ENCODE assay signal across 11 cellular contexts in genomic region chr16:16045879-16046278, GRCh38.
A peak's percentile ranks its signal among the peaks of the same experiment; 100 is the strongest.
DNase-seq lines count a peak whose midpoint lies in the region; FAIRE-seq and TF ChIP-seq lines count a peak whose summit lies in the region.
"Had no signal": no experiment of that assay in that cellular context is flagged by ENCODE, and none has a peak within 500 bp of the region (broad histone marks: within the 10 kb centered on the region; RNA-seq: fewer than 3 reads in every experiment).

No MANE protein-coding gene starts in this region.

- no peaks in the 10 kb centered on the region for H3K4me1 Mint-ChIP-seq in MCF 10A (ENCODE audit: insufficient read depth, unreplicated experiment)

- POLR2A ChIA-PET in MCF 10A (lab: Yijun Ruan, JAX) = interaction anchor here (0.5 to 0.9 kb wide), 2 partner anchors 16 to 79 kb away, joined by 3 read pairs; no protein-coding TSS in a partner anchor

- BruUV-seq in MCF 10A (replicated peaks; lab: Mats Ljungman, UMichigan) = no TSS peak

- H3K27me3 ChIP-seq in small intestine (ENCODE audit: control insufficient read depth in 2 of 2, insufficient read depth in 2 of 2, low read length in 2 of 2) = no peaks in the 10 kb centered on the region

- WGBS in small intestine, 3 donors = 66 to 94% (median 94%) methylated on average over 12 of the region's 12 CpGs

- CTCF ChIA-PET in MCF 10A (lab: Yijun Ruan, JAX) = interaction anchor here (1.7 kb wide), 1 partner anchor 171 kb away, joined by 9 read pairs; no protein-coding TSS in a partner anchor

- H3K27ac Mint-ChIP-seq in MCF 10A (ENCODE audit: low read depth, unreplicated experiment) = no peak overlapping the region
- H3K27ac Mint-ChIP-seq: stimulated activated naive B cell treated with anti-CD40 and anti-IgM and Interleukin-4, amounts not matched to agents 10 μg/mL and 1 μg/mL and 100 μg/mL, for 72 hours had no signal

- peak; percentile 49 for DNase-seq in UCSD-AML1 (lab: John Stamatoyannopoulos, UW; ENCODE audit: unreplicated experiment)
- DNase-seq in islet precursor cell = peak; percentile 68
- DNase-seq in 8988T = no peak
- DNase-seq in small intestine = no peak
- no peak for DNase-seq in MCF 10A (ENCODE audit: unreplicated experiment)
- DNase-seq: SHP77 treated with DMSO at 0.1 percent for 48 hours; stimulated activated CD4-positive, alpha-beta T cell treated with anti-CD3 and anti-CD28 coated beads, Interleukin-12 subunit alpha, Interleukin-12 subunit beta, amount 100 ng/mL, for 4 hours; stimulated activated naive B cell treated with anti-CD40 and anti-IgM and Interleukin-4, amounts not matched to agents 10 μg/mL and 1 μg/mL and 100 μg/mL, for 72 hours had no signal

- peaks cover 69% of the 10 kb centered on the region for H3K36me3 Mint-ChIP-seq in MCF 10A (ENCODE audit: insufficient read depth, unreplicated experiment)

- no peak overlapping the region for H3K4me3 ChIP-seq in small intestine (ENCODE audit: low read depth in 1 of 2, low read length in 2 of 2)

- H3K27me3 Mint-ChIP-seq in MCF 10A (ENCODE audit: insufficient read depth, unreplicated experiment) = no peaks in the 10 kb centered on the region
- H3K27me3 Mint-ChIP-seq: central memory CD8-positive, alpha-beta T cell; stimulated activated naive B cell treated with anti-CD40 and anti-IgM and Interleukin-4, amounts not matched to agents 10 μg/mL and 1 μg/mL and 100 μg/mL, for 72 hours had no signal

- H3K27ac ChIP-seq in C4-2B (peak overlapping the region; percentile 100), small intestine (ENCODE audit: low read depth in 1 of 2, low read length in 1 of 2) (no peak overlapping the region)

- H3K4me1 ChIP-seq in small intestine (ENCODE audit: control insufficient read depth in 2 of 2, insufficient read depth in 1 of 2, low read depth in 1 of 2, low read length in 1 of 2) = no peaks in the 10 kb centered on the region

- intact Hi-C loops in MCF 10A (cut with micrococcal nuclease) = no loop called here

- no peaks in the 10 kb centered on the region for H3K9me3 Mint-ChIP-seq in MCF 10A (ENCODE audit: unreplicated experiment)
- H3K9me3 Mint-ChIP-seq: central memory CD8-positive, alpha-beta T cell; stimulated activated naive B cell treated with anti-CD40 and anti-IgM and Interleukin-4, amounts not matched to agents 10 μg/mL and 1 μg/mL and 100 μg/mL, for 72 hours had no signal

- FAIRE-seq in small intestine (lab: Jason Lieb, UNC) = no peak

- peaks cover 0 to 31% of the 10 kb centered on the region in 2 donors for H3K36me3 ChIP-seq in small intestine (ENCODE audit: control insufficient read depth in 2 of 2, insufficient read depth in 2 of 2, low read length in 2 of 2)

- no peak for TF ChIP-seq CTCF in C4-2B (conservative IDR thresholded peaks at IDR 0.05)
- TF ChIP-seq CTCF in GM12873 (IDR thresholded peaks at IDR 0.05; ENCODE audit: insufficient read depth, low read depth, low read length, missing control alignments) = peak; percentile 43
- no peak for TF ChIP-seq CTCF in MCF 10A (IDR thresholded peaks at IDR 0.05; ENCODE audit: unreplicated experiment)

- H3K4me3 Mint-ChIP-seq in MCF 10A (ENCODE audit: unreplicated experiment) = no peak overlapping the region
- H3K4me3 Mint-ChIP-seq: central memory CD8-positive, alpha-beta T cell; stimulated activated naive B cell treated with anti-CD40 and anti-IgM and Interleukin-4, amounts not matched to agents 10 μg/mL and 1 μg/mL and 100 μg/mL, for 72 hours had no signal

- no peaks in the 10 kb centered on the region for H3K9me3 ChIP-seq in small intestine (ENCODE audit: control insufficient read depth, low read depth)

Comparison
In these comparisons a context has a peak if more than half of its experiments do, and no peak if none do; other contexts are left out.
1. DNase-seq: peak in UCSD-AML1 (single experiment) and islet precursor cell (single experiment); none in 8988T (single experiment), small intestine (single experiment) and MCF 10A (single experiment).